Comparison of ENCODE assay signal across 28 cellular contexts in genomic region chr15:68402432-68403160, GRCh38. TPM values are rescaled to one million over a fixed set of nuclear protein-coding genes. Genes with fewer than 3 reads are reported as not detected.
DNase-seq lines count a peak whose midpoint lies in the region; ATAC-seq, FAIRE-seq and TF ChIP-seq lines count a peak whose summit lies in the region.
"Had no signal": no experiment of that assay in that cellular context is flagged by ENCODE, and none has a peak within 500 bp of the region (broad histone marks: within the 10 kb centered on the region; RNA-seq: fewer than 3 reads in every experiment).

No MANE protein-coding gene starts in this region.

- no peak for TF ChIP-seq EP300 in suprapubic skin (IDR thresholded peaks at IDR 0.05)

- no peaks in the 10 kb centered on the region for H3K27me3 ChIP-seq in RWPE2 (ENCODE audit: insufficient read depth, poor library complexity, severe bottlenecking)
- peaks cover 2% of the 10 kb centered on the region for H3K27me3 ChIP-seq in bronchial epithelial cell (ENCODE audit: control insufficient read depth, insufficient read depth, low read length)
- no peaks in the 10 kb centered on the region for H3K27me3 ChIP-seq in suprapubic skin
- H3K27me3 ChIP-seq: SJSA1 had no signal

- no peak overlapping the region for H3K27ac ChIP-seq in RWPE2 (ENCODE audit: poor library complexity, severe bottlenecking)
- no peak overlapping the region for H3K27ac ChIP-seq in suprapubic skin
- H3K27ac ChIP-seq: C4-2B, foreskin keratinocyte, SJSA1 had no signal

- no peaks in the 10 kb centered on the region for H3K36me3 Mint-ChIP-seq in natural killer cell treated with Interleukin-12 subunit alpha and Interleukin-12 subunit beta and Interleukin-15 and Interleukin-18, amount 100 ng/mL, for 72 hours
- H3K36me3 Mint-ChIP-seq: brain, T-cell had no signal

- H3K9me3 ChIP-seq in RWPE2 (ENCODE audit: severe bottlenecking) (no peaks in the 10 kb centered on the region), suprapubic skin (no peaks in the 10 kb centered on the region)
- H3K9me3 ChIP-seq: SJSA1 had no signal

- FAIRE-seq in bronchial epithelial cell (lab: Jason Lieb, UNC) (peak; percentile 52), H54 (lab: Jason Lieb, UNC) (no peak)
- FAIRE-seq: RCC 7860, small intestine had no signal

- peak; percentile 32 for DNase-seq in RWPE2 (ENCODE audit: low spot score)
- no peak for DNase-seq in bronchial epithelial cell (ENCODE audit: low read depth)
- DNase-seq in natural killer cell treated with Interleukin-12 subunit alpha and Interleukin-12 subunit beta and Interleukin-15 and Interleukin-18, amount 100 ng/mL, for 72 hours (ENCODE audit: low spot score): peak; percentile 51
- DNase-seq in suprapubic skin (ENCODE audit: low spot score in 2 of 2): peak; percentile 49 to 75
- DNase-seq in H54 (ENCODE audit: insufficient read length, low spot score): no peak
- no peak for DNase-seq in dedifferentiated amniotic fluid mesenchymal stem cell (ENCODE audit: extremely low spot score)
- no peak for DNase-seq in CD1c-positive myeloid dendritic cell (ENCODE audit: extremely low spot score)
- DNase-seq: activated CD4-positive, alpha-beta T cell treated with anti-CD3 and anti-CD28 coated beads, Interleukin-2, amount 50 U/mL, for 4 hours; activated CD4-positive, CD25-positive, alpha-beta regulatory T cell; Calu3; DMS79 treated with DMSO at 0.1 percent for 48 hours; effector memory CD8-positive, alpha-beta T cell; foreskin keratinocyte; GF-D8; NCI-H1105 treated with DMSO at 0.1 percent for 48 hours; NCI-H2081; NCI-H226; small intestine; stimulated activated CD4-positive, alpha-beta T cell treated with anti-CD3 and anti-CD28 coated beads, Interleukin-1b, Interleukin-23, amount 100 ng/mL, for 48 hours had no signal

- no peaks in the 10 kb centered on the region for H3K36me3 ChIP-seq in RWPE2 (ENCODE audit: low read depth)
- no peaks in the 10 kb centered on the region for H3K36me3 ChIP-seq in bronchial epithelial cell (ENCODE audit: control insufficient read depth, insufficient read depth, low read length)
- no peaks in the 10 kb centered on the region for H3K36me3 ChIP-seq in suprapubic skin
- H3K36me3 ChIP-seq: SJSA1 had no signal

- 97% methylated on average over 6 of the region's 9 CpGs for WGBS in suprapubic skin

- no peak for TF ChIP-seq CTCF in RWPE2 (IDR thresholded peaks at IDR 0.05; ENCODE audit: poor library complexity, severe bottlenecking)
- no peak for TF ChIP-seq CTCF in bronchial epithelial cell (IDR thresholded peaks at IDR 0.05; ENCODE audit: insufficient read depth, low read length, severe bottlenecking)
- TF ChIP-seq CTCF in suprapubic skin (IDR thresholded peaks at IDR 0.05): no peak

- TF ChIP-seq POLR2A in suprapubic skin (IDR thresholded peaks at IDR 0.05): no peak
- no peak for TF ChIP-seq POLR2A in H54 (IDR thresholded peaks at IDR 0.05; ENCODE audit: low read depth, low read length)

- H3K4me3 Mint-ChIP-seq in natural killer cell treated with Interleukin-12 subunit alpha and Interleukin-12 subunit beta and Interleukin-15 and Interleukin-18, amount 100 ng/mL, for 72 hours: no peak overlapping the region
- H3K4me3 Mint-ChIP-seq: brain; effector memory CD8-positive, alpha-beta T cell; memory B cell; T-cell had no signal

- H3K4me3 ChIP-seq in RWPE2 (ENCODE audit: severe bottlenecking): no peak overlapping the region
- no peak overlapping the region for H3K4me3 ChIP-seq in bronchial epithelial cell (ENCODE audit: low read depth, low read length)
- H3K4me3 ChIP-seq in suprapubic skin: no peak overlapping the region
- H3K4me3 ChIP-seq: SJSA1 had no signal

- no peaks in the 10 kb centered on the region for H3K9me3 Mint-ChIP-seq in natural killer cell treated with Interleukin-12 subunit alpha and Interleukin-12 subunit beta and Interleukin-15 and Interleukin-18, amount 100 ng/mL, for 72 hours
- H3K9me3 Mint-ChIP-seq: effector memory CD8-positive, alpha-beta T cell had no signal

- H3K27me3 Mint-ChIP-seq in natural killer cell treated with Interleukin-12 subunit alpha and Interleukin-12 subunit beta and Interleukin-15 and Interleukin-18, amount 100 ng/mL, for 72 hours: no peaks in the 10 kb centered on the region
- H3K27me3 Mint-ChIP-seq: effector memory CD8-positive, alpha-beta T cell; memory B cell had no signal

- ATAC-seq in RWPE2 (ENCODE audit: low read depth) (no peak), HG03196 (IDR thresholded peaks at IDR 0.05; ENCODE audit: unreplicated experiment) (no peak)
- ATAC-seq in natural killer cell treated with Interleukin-12 subunit alpha and Interleukin-12 subunit beta and Interleukin-15 and Interleukin-18, amount 100 ng/mL, for 72 hours: peak; percentile 43 to 56
- ATAC-seq: effector memory CD8-positive, alpha-beta T cell; foreskin keratinocyte; HCT116 had no signal

- H3K4me1 Mint-ChIP-seq in natural killer cell treated with Interleukin-12 subunit alpha and Interleukin-12 subunit beta and Interleukin-15 and Interleukin-18, amount 100 ng/mL, for 72 hours (ENCODE audit: low read depth in 2 of 2): no peaks in the 10 kb centered on the region
- H3K4me1 Mint-ChIP-seq: brain, memory B cell, T-cell had no signal

- no peak overlapping the region for H3K27ac Mint-ChIP-seq in natural killer cell treated with Interleukin-12 subunit alpha and Interleukin-12 subunit beta and Interleukin-15 and Interleukin-18, amount 100 ng/mL, for 72 hours
- H3K27ac Mint-ChIP-seq: brain; effector memory CD8-positive, alpha-beta T cell; memory B cell; T-cell had no signal

- peaks cover 6% of the 10 kb centered on the region for H3K4me1 ChIP-seq in RWPE2 (ENCODE audit: insufficient read depth, poor library complexity, severe bottlenecking)
- H3K4me1 ChIP-seq in suprapubic skin: no peaks in the 10 kb centered on the region
- H3K4me1 ChIP-seq: SJSA1 had no signal

RNA-seq across cellular contexts. Expression of gene ITGA11, which starts 29.4 kb away (rescaled TPM):
- total RNA-seq in bronchial epithelial cell: 0.53 TPM in 1 of 2 replicates, not detected in the other
- under 1 TPM; 0.17 to 0.98 TPM for total RNA-seq in natural killer cell treated with Interleukin-12 subunit alpha and Interleukin-12 subunit beta and Interleukin-15 and Interleukin-18, amount 100 ng/mL, for 72 hours
- total RNA-seq in suprapubic skin: 1 to 10 TPM in 3 of 4 donors, under 1 TPM in 1; 0.83 to 3.6 (median 2.0) TPM
- total RNA-seq: Calu3, foreskin keratinocyte, HT-29 had no signal

Comparison
In these comparisons a context has a peak if more than half of its experiments do, and no peak if none do; other contexts are left out.
1. ATAC-seq: peak in natural killer cell treated with Interleukin-12 subunit alpha and Interleukin-12 subunit beta and Interleukin-15 and Interleukin-18, amount 100 ng/mL, for 72 hours (2 of 2); none in RWPE2 (single experiment) and HG03196 (single experiment).
2. DNase-seq: peak in RWPE2 (single experiment), natural killer cell treated with Interleukin-12 subunit alpha and Interleukin-12 subunit beta and Interleukin-15 and Interleukin-18, amount 100 ng/mL, for 72 hours (single experiment) and suprapubic skin (2 of 2); none in bronchial epithelial cell (single experiment), H54 (single experiment), dedifferentiated amniotic fluid mesenchymal stem cell (single experiment) and CD1c-positive myeloid dendritic cell (single experiment).